1 cellular context compared by ENCODE assay signal in the genomic region with DNA sequence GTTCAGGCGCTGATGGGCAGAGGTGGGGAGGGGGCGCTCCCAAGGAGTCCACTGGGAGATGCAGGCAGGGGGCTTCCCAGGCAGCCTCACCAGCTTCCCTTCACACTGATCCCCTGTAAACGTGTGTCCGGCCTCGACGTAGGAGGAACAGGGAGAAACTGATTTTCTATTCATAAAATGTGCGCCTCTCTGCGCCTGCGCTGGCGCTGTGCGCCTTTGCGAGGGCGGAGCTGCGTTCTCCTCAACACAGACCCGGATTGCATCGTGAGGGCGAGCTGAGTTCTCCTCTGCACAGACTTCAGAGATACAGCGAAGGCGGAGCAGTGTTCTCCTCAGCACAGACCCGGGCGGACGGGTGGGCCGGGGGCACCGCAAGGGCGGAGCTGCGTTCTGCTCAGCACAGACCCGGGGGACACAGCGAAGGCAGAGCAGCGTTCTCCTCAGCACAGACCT.
TF ChIP-seq lines count a peak whose summit lies in the region.

No MANE protein-coding gene starts in this region.

TF ChIP-seq in K562, 482 proteins besides CTCF, POLR2A, EP300 and RAD21:
- peak; percentile 82 to 83 for TF ChIP-seq NRF1 (conservative IDR thresholded peaks at IDR 0.05 in 1 of 2, IDR thresholded peaks at IDR 0.05 in 1 of 2)
